ENCODE assay signal across 8 cellular contexts in the genomic region with DNA sequence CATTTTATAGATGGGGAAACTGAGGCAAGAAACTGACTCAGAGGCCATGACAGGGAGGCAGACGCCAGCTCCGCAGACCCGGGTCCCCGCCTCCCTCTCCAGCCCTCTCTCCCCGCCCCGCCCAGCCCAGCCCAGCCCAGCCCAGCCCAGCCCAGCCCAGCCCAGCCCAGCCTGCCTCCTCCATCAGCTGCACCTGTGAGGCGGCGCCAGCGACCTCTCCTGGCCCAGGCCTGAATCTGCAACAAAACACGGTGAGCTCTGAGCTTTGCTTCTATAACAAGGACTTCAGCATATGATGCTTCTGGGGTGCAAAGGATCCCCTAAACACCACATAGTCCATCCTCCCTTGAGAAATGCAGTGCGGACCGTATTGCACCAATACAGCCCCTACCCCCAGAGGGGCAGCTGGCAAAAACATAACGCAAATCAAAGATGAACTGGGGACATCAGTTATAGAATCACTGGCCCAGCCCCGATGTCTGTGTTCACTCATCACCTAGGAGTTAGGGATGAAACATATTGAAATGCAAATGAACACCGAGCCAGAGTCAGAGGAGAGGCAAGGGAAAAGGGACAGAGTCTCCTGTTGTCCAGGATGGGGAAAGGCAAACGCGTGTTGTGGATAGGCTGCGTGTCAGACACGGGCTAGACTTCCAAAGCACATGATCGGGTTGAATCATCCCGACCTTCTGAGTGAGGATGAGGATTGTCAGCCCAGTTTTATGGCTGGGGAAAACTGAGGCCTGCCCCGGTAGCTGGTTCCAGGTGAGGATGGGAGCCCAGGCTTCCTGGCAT.
A peak's percentile ranks its signal among the peaks of the same experiment; 100 is the strongest.
DNase-seq lines count a peak whose midpoint lies in the region; ATAC-seq and TF ChIP-seq lines count a peak whose summit lies in the region.

No MANE protein-coding gene starts in this region.

- intact Hi-C loops in natural killer cell (cut with micrococcal nuclease) = loop anchor here (1.0 to 5.0 kb wide), 4 partner anchors 112 to 326 kb away; no protein-coding TSS in a partner anchor

- H3K27ac Mint-ChIP-seq in brain = peak overlapping the region in 4 of 5 experiments; percentile 66 to 89 (median 76)
- H3K27ac Mint-ChIP-seq in natural killer cell = peak overlapping the region; percentile 98 to 99

- no peak overlapping the region for H3K4me3 Mint-ChIP-seq in brain
- peak overlapping the region; percentile 75 for H3K4me3 Mint-ChIP-seq in natural killer cell

- peaks cover 39% of the 10 kb centered on the region for H3K4me1 Mint-ChIP-seq in brain
- peaks cover 70 to 95% of the 10 kb centered on the region in 2 donors for H3K4me1 Mint-ChIP-seq in natural killer cell

- H3K27me3 Mint-ChIP-seq in brain = peaks cover 7% of the 10 kb centered on the region
- no peaks in the 10 kb centered on the region for H3K27me3 Mint-ChIP-seq in natural killer cell (ENCODE audit: low read depth in 2 of 2)

- ATAC-seq in natural killer cell = peak in 1 of 3 donors; percentile 6
- no peak for ATAC-seq in HG03378 (IDR thresholded peaks at IDR 0.05; ENCODE audit: unreplicated experiment)
- ATAC-seq in HG03342 (IDR thresholded peaks at IDR 0.05; ENCODE audit: unreplicated experiment) = no peak
- ATAC-seq in GM21576 (IDR thresholded peaks at IDR 0.05; ENCODE audit: unreplicated experiment) = no peak

- DNase-seq in EL (peak; percentile 35), Kasumi-1 (lab: John Stamatoyannopoulos, UW) (peak; percentile 43 to 47), natural killer cell (peak; percentile 50), NCI-H2029 (lab: John Stamatoyannopoulos, UW) (no peak)

- H3K36me3 Mint-ChIP-seq in brain (peaks cover 4% of the 10 kb centered on the region), natural killer cell (no peaks in the 10 kb centered on the region)

- H3K9me3 Mint-ChIP-seq in brain = peaks cover 0 to 5% (median 2%) of the 10 kb centered on the region in 5 experiments
- H3K9me3 Mint-ChIP-seq in natural killer cell = peaks cover 2 to 5% of the 10 kb centered on the region in 2 donors

- TF ChIP-seq CTCF in brain (conservative IDR thresholded peaks at IDR 0.05) (peak in 1 of 2 experiments; percentile 36), natural killer cell (IDR thresholded peaks at IDR 0.05) (no peak)
